ENCODE assay signal across 27 cellular contexts in the genomic region with DNA sequence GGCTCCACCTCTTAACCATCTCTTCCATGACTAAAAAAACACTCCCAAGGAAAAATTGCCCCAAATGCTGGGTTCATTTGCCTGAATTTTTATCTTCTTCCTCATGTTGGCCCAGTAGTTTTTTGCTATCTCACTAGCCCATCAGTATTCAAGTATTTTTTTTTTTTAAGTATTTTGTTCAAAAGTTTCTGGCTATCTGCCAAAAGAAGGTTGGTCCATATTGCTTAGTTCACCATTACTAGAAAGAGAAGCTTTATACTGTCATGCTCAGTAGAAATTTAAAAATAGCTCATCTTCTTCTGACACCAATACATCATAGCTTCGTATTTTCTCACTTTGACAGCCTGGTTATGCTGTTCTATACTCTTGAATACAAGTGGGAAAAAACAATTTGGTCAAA.
"Had no signal": no experiment of that assay in that cellular context is flagged by ENCODE, and none has a peak within 500 bp of the region (broad histone marks: within the 10 kb centered on the region; RNA-seq: fewer than 3 reads in every experiment).

No MANE protein-coding gene starts in this region.

- ATAC-seq: effector memory CD8-positive, alpha-beta T cell; esophagus mucosa; foreskin keratinocyte; gastrocnemius medialis; gastroesophageal sphincter; heart left ventricle; heart right ventricle had no signal

- H3K9me3 ChIP-seq: colonic mucosa, gastrocnemius medialis had no signal

- FAIRE-seq: colon, endometrium, endothelial cell of umbilical vein, frontal cortex had no signal

- H3K4me3 ChIP-seq: colonic mucosa, coronary artery, dorsolateral prefrontal cortex, esophagus muscularis mucosa, esophagus squamous epithelium, gastrocnemius medialis, gastroesophageal sphincter, heart left ventricle, heart right ventricle had no signal

- H3K27ac ChIP-seq: colonic mucosa, coronary artery, dorsolateral prefrontal cortex, epithelial cell of prostate, esophagus muscularis mucosa, esophagus squamous epithelium, foreskin keratinocyte, gastrocnemius medialis, gastroesophageal sphincter, heart left ventricle, heart right ventricle had no signal

- H3K4me1 ChIP-seq: colonic mucosa, foreskin keratinocyte, gastrocnemius medialis had no signal

- H3K27me3 ChIP-seq: colonic mucosa had no signal

- DNase-seq: colonic mucosa; cortex of kidney; dermis blood vessel endothelial cell; dorsolateral prefrontal cortex; effector CD4-positive, alpha-beta T cell; effector CD8-positive, alpha-beta T cell; effector memory CD4-positive, alpha-beta T cell; effector memory CD8-positive, alpha-beta T cell; endodermal cell; erythroblast; esophagus squamous epithelium; foreskin fibroblast; foreskin keratinocyte; foreskin melanocyte; gastrocnemius medialis; glutamatergic neuron; heart left ventricle; heart right ventricle had no signal

- H3K36me3 ChIP-seq: colonic mucosa, esophagus muscularis mucosa, esophagus squamous epithelium, gastrocnemius medialis, gastroesophageal sphincter, heart left ventricle, heart right ventricle had no signal
